Comparison of ENCODE assay signal across 1 cellular context in the genomic region with DNA sequence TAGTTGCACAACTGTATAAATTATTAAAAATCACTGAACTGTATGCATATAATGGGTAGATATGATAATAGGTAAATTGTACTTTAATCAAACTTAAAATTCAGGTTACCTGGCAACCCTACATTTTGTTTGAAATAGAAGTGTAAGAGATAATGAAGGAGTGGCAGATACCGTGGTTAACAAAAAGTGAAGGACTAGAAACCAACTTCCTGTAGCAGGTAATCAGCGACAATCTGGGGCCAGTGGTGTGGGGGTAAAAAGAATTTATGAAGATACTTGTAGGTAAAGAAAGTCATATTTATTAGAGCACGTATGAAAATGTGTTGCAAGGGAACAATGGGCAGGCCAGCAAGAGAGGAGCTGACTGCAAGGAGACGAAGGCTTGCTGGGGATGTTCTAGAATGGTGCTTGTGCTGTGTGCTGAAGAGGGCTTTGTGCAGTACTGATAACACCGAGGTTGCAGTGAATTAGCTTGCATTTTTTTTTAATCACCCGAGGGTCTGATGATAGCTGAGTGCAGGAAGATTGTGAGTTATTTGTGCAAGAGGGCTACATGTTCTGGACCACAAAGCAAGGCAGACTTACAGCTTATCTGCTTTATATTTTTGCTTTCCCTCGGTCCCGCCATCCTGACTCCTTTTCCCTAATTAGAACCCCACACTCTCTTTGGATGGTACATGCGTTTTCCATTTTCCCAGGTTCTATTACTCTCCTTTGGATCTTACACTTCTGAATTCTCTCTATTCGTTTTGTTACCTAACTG.
TF ChIP-seq lines count a peak whose summit lies in the region.

No MANE protein-coding gene starts in this region.

TF ChIP-seq in HEK293, 187 proteins besides CTCF, POLR2A, EP300 and RAD21:
- TF ChIP-seq SETDB1 (IDR thresholded peaks at IDR 0.05; ENCODE audit: insufficient read length, low read length) = peak; percentile 96
- no peak for TF ChIP-seq ZNF747 (tag by site-specific recombination; IDR thresholded peaks at IDR 0.05)
- TF ChIP-seq TRIM28 (IDR thresholded peaks at IDR 0.05; ENCODE audit: borderline replicate concordance, low read length) = peak; percentile 53; the same call in 1 of the 2 replicates
